9 cellular contexts compared by ENCODE assay signal in the genomic region with DNA sequence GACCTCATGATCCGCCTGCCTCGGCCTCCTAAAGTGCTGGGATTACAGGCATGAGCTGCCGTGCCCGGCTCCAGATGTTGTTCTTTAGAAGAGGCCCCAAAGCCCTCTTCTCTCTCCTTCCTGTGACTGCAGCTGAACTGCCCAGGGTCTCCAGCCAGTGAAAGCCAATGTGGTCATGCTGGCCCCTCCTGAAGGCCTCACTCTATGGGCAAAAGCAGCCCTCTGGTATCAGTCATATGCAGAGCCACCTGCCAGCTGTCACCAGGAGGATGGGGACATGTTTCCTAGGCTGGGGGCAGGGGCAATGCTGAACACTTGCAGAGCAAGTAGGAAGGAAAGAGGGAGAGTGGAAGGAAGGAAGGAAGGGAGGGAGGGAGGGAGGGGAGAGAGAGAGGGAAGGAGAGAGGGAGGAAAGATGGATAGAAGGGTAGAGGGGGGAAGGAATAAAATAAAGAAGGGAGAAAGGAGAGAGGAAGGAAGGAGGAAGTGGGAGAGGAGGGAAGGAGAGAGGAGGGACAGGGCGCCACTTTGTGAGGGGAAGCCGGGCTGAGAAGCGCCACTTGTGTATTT. TPM values are rescaled to one million over a fixed set of nuclear protein-coding genes. Genes with fewer than 3 reads are reported as not detected.
DNase-seq lines count a peak whose midpoint lies in the region; ATAC-seq, FAIRE-seq and TF ChIP-seq lines count a peak whose summit lies in the region.
"Had no signal": no experiment of that assay in that cellular context is flagged by ENCODE, and none has a peak within 500 bp of the region (broad histone marks: within the 10 kb centered on the region; RNA-seq: fewer than 3 reads in every experiment).

No MANE protein-coding gene starts in this region.

- in situ Hi-C loops in K562 (cut with MboI) = no loop called here

- H3K27ac ChIP-seq in heart right ventricle = peak overlapping the region; percentile 49 to 96 (median 90)
- H3K27ac ChIP-seq in K562 (ENCODE audit: extremely low read depth, low read depth, low read length) = no peak overlapping the region
- H3K27ac ChIP-seq in muscle layer of duodenum (ENCODE audit: low read length) = peak overlapping the region; percentile 67
- H3K27ac ChIP-seq: epithelial cell of prostate had no signal

- no peaks in the 10 kb centered on the region for H3K9me1 ChIP-seq in K562 (ENCODE audit: control insufficient read depth, insufficient read depth, low read length)

- FAIRE-seq in K562 (lab: Jason Lieb, UNC) = no peak

- WGBS in heart right ventricle, 2 donors = 54 to 63% methylated on average over 7 of the region's 7 CpGs
- 71% methylated on average over 7 of the region's 7 CpGs for WGBS in K562 (ENCODE audit: insufficient coverage, low coverage, missing lambda C conversion rate)

- peak in 3 of 8 donors; percentile 0 to 6 (median 1) for ATAC-seq in heart right ventricle
- ATAC-seq in K562 = no peak
- ATAC-seq in left lobe of liver = no peak

- no peaks in the 10 kb centered on the region for H3K27me3 Mint-ChIP-seq in type B pancreatic cell

- TF ChIP-seq CTCF in heart right ventricle (IDR thresholded peaks at IDR 0.05) (no peak), K562 (IDR thresholded peaks at IDR 0.05 in 2 of 3, conservative IDR thresholded peaks at IDR 0.05 in 1 of 3; ENCODE audit: insufficient read depth in 2 of 3, low read depth in 1 of 3, low read length in 3 of 3) (no peak), type B pancreatic cell (conservative IDR thresholded peaks at IDR 0.05) (no peak)

- no peaks in the 10 kb centered on the region for H3K79me2 ChIP-seq in K562 (ENCODE audit: control insufficient read depth, insufficient read depth, low read length)

- no peaks in the 10 kb centered on the region for H3K36me3 ChIP-seq in heart right ventricle
- no peaks in the 10 kb centered on the region for H3K36me3 ChIP-seq in K562 (ENCODE audit: control insufficient read depth, insufficient read depth, low read length)
- no peaks in the 10 kb centered on the region for H3K36me3 ChIP-seq in muscle layer of duodenum (ENCODE audit: control insufficient read depth in 1 of 2, insufficient read depth in 2 of 2, low read length in 2 of 2)

- intact Hi-C loops in heart right ventricle (cut with DNase I) (loop anchor here in 2 of 10 donors (2.0 to 5.0 kb wide), 3 partner anchors 19 to 38 kb away; partner anchors contain the start of gene SOCS3 (in 1 of the 2)), cardiac septum (cut with DNase I) (no loop called here), K562 (cut with micrococcal nuclease) (no loop called here), head of caudate nucleus (cut with DNase I) (no loop called here)

- H3K4me3 Mint-ChIP-seq in type B pancreatic cell = peak overlapping the region; percentile 72

- H3K9me3 Mint-ChIP-seq in type B pancreatic cell = no peaks in the 10 kb centered on the region

- H3K9me3 ChIP-seq in heart right ventricle (no peaks in the 10 kb centered on the region), K562 (replicated peaks; ENCODE audit: control insufficient read depth, insufficient read depth, low read depth, low read length) (no peaks in the 10 kb centered on the region), muscle layer of duodenum (ENCODE audit: control insufficient read depth in 1 of 2, low read length in 2 of 2) (no peaks in the 10 kb centered on the region)

- peaks cover 16% of the 10 kb centered on the region for H3K4me1 Mint-ChIP-seq in type B pancreatic cell (ENCODE audit: unreplicated experiment)

- peaks cover 23 to 52% (median 41%) of the 10 kb centered on the region in 9 donors for H3K4me1 ChIP-seq in heart right ventricle
- peaks cover 3 to 20% of the 10 kb centered on the region in 2 experiments; a peak in 4 of 5 replicates for H3K4me1 ChIP-seq in K562 (replicated peaks in 1 of 2; ENCODE audit: control insufficient read depth in 2 of 2, insufficient read depth in 2 of 2, low read length in 2 of 2)
- H3K4me1 ChIP-seq in muscle layer of duodenum (ENCODE audit: control insufficient read depth in 1 of 2, insufficient read depth in 2 of 2, low read length in 2 of 2) = peaks cover 3 to 4% of the 10 kb centered on the region in 2 donors

- BruUV-seq in K562 (replicated peaks; lab: Mats Ljungman, UMichigan) = no TSS peak

- H4K20me1 ChIP-seq in K562 (replicated peaks; ENCODE audit: control insufficient read depth, insufficient read depth, low read length) = no peaks in the 10 kb centered on the region

- no peak for TF ChIP-seq EP300 in K562 (IDR thresholded peaks at IDR 0.05; ENCODE audit: low read length)

- no peaks in the 10 kb centered on the region for H3K36me3 Mint-ChIP-seq in type B pancreatic cell

- H3K4me2 ChIP-seq in K562 (ENCODE audit: insufficient read depth, low read length) = no peak overlapping the region

- POLR2A ChIA-PET in K562 (lab: Yijun Ruan, JAX) = no interaction called here

- DNase-seq in heart right ventricle (no peak), cardiac septum (ENCODE audit: low spot score) (no peak), K562 (ENCODE audit: extremely low read depth in 1 of 4, low spot score in 3 of 4) (no peak), type B pancreatic cell (ENCODE audit: extremely low spot score, unreplicated experiment) (no peak), left lobe of liver (ENCODE audit: low spot score) (no peak), head of caudate nucleus (no peak)
- DNase-seq in stimulated activated CD4-positive, alpha-beta T cell treated with anti-CD3 and anti-CD28 coated beads, Interleukin-1b, Interleukin-23, amount 100 ng/mL, for 48 hours = no peak

- no peak for TF ChIP-seq RAD21 in K562 (CRISPR knock-in tag; conservative IDR thresholded peaks at IDR 0.05 in 1 of 2, IDR thresholded peaks at IDR 0.05 in 1 of 2)

- H3K9ac ChIP-seq in K562 (ENCODE audit: insufficient read depth in 1 of 2, low read depth in 2 of 2, low read length in 2 of 2) = no peak overlapping the region

- CTCF ChIA-PET in K562 (lab: Yijun Ruan, JAX; ENCODE audit: low intra/inter-chr PET ratio) = no interaction called here

- peak overlapping the region; percentile 15; the same call in 1 of the 2 replicates for H2AFZ ChIP-seq in K562 (ENCODE audit: low read depth, low read length)

- H3K27ac Mint-ChIP-seq in type B pancreatic cell = peak overlapping the region; percentile 66

- H3K4me3 ChIP-seq in heart right ventricle (peak overlapping the region in 4 of 10 donors; percentile 10 to 30 (median 20)), K562 (no peak overlapping the region), muscle layer of duodenum (ENCODE audit: low read depth in 1 of 2, low read length in 2 of 2) (no peak overlapping the region)

- no peak for TF ChIP-seq POLR2A in K562 (conservative IDR thresholded peaks at IDR 0.05)

- H3K27me3 ChIP-seq in heart right ventricle = no peaks in the 10 kb centered on the region
- H3K27me3 ChIP-seq in K562 (ENCODE audit: control insufficient read depth in 2 of 2, insufficient read depth in 2 of 2, low read length in 2 of 2) = no peaks in the 10 kb centered on the region
- no peaks in the 10 kb centered on the region for H3K27me3 ChIP-seq in muscle layer of duodenum (ENCODE audit: low read depth, low read length)

RNA-seq across cellular contexts. Expression of gene SOCS3, which starts 36.0 kb away (rescaled TPM):
- total RNA-seq in heart right ventricle (100 to 1,000 TPM in 2 of 10 donors, 10 to 100 TPM in 6, 1 to 10 TPM in 2; 7.7 to 189 (median 17.0) TPM), cardiac septum (49.9 TPM), K562 (2014; rRNA removed) (37.3 and 38.9 TPM in 2 replicates), K562 (2014; rRNA removed; fragmentation: Illumina TruSeq; extraction: Trizol) (13.7 and 14.4 TPM in 2 replicates), K562 (2015; rRNA removed; fragmentation: Illumina TruSeq; extraction: Trizol) (10.9 and 12.3 TPM in 2 replicates), K562 (2021) (30.7 and 36.8 TPM in 2 replicates), type B pancreatic cell (ENCODE audit: low replicate concordance) (16.9 and 21.1 TPM in 2 replicates), left lobe of liver (2.7 TPM)
- polyA plus RNA-seq in heart right ventricle (10 to 100 TPM; 13.5 to 30.2 TPM), K562 (2011; rRNA removed) (12.7 and 17.9 TPM in 2 replicates), K562 (2014; fragmentation: Illumina TruSeq; extraction: Trizol) (12.5 and 19.4 TPM in 2 replicates), K562 (2014; fragmentation: Nextera tagmentation; extraction: Ambion mirVana) (under 1 TPM; 0.56 to 0.92 TPM), K562 (2014; rRNA removed) (17.5 and 21.9 TPM in 2 replicates)
- total RNA-seq in K562 (2011; cell fraction: chromatin; rRNA removed; ENCODE audit: low replicate concordance) = 20.8 and 58.5 TPM in 2 replicates
- total RNA-seq in K562 (2011; cell fraction: nucleolus; rRNA removed) = 62.9 and 64.2 TPM in 2 replicates
- 32.2 and 39.5 TPM in 2 replicates for total RNA-seq in K562 (2011; cell fraction: nucleoplasm; rRNA removed)
- polyA plus RNA-seq in K562 (2011; cell fraction: cytosol; rRNA removed) = 12.3 and 31.5 TPM in 2 replicates
- 26.9 and 59.7 TPM in 2 replicates for polyA plus RNA-seq in K562 (2011; cell fraction: nucleus; rRNA removed)
- polyA plus RNA-seq in K562 (2012) = 8.8 and 9.6 TPM in 2 replicates
- polyA minus RNA-seq in K562 (2011; rRNA and poly(A)+ RNA removed) = 12.4 and 23.2 TPM in 2 replicates
- 22.2 and 30.9 TPM in 2 replicates for polyA minus RNA-seq in K562 (2011; cell fraction: cytosol; rRNA and poly(A)+ RNA removed)
- 23.3 and 27.7 TPM in 2 replicates for polyA minus RNA-seq in K562 (2011; cell fraction: nucleus; rRNA and poly(A)+ RNA removed)

RNA-seq across cellular contexts. Expression of gene PGS1, which starts 54.5 kb away (rescaled TPM):
- total RNA-seq in heart right ventricle = 10 to 100 TPM; 14.7 to 28.4 (median 17.1) TPM
- polyA plus RNA-seq in heart right ventricle = 10 to 100 TPM; 18.5 to 18.7 TPM
- 22.1 TPM for total RNA-seq in cardiac septum
- 72.8 and 169 TPM in 2 replicates for total RNA-seq in K562 (2011; cell fraction: chromatin; rRNA removed; ENCODE audit: low replicate concordance)
- total RNA-seq in K562 (2011; cell fraction: nucleolus; rRNA removed) = 88.1 and 96.7 TPM in 2 replicates
- 70.5 and 71.8 TPM in 2 replicates for total RNA-seq in K562 (2011; cell fraction: nucleoplasm; rRNA removed)
- 24.0 and 33.4 TPM in 2 replicates for total RNA-seq in K562 (2014; rRNA removed)
- 10.7 and 14.0 TPM in 2 replicates for total RNA-seq in K562 (2014; rRNA removed; fragmentation: Illumina TruSeq; extraction: Trizol)
- total RNA-seq in K562 (2015; rRNA removed; fragmentation: Illumina TruSeq; extraction: Trizol) = 16.9 and 20.3 TPM in 2 replicates
- total RNA-seq in K562 (2021) = 33.5 and 38.4 TPM in 2 replicates
- polyA plus RNA-seq in K562 (2011; rRNA removed) = 39.4 and 43.6 TPM in 2 replicates
- 36.4 and 45.7 TPM in 2 replicates for polyA plus RNA-seq in K562 (2011; cell fraction: cytosol; rRNA removed)
- polyA plus RNA-seq in K562 (2011; cell fraction: nucleus; rRNA removed) = 113 and 149 TPM in 2 replicates
- polyA plus RNA-seq in K562 (2012) = 24.6 and 37.9 TPM in 2 replicates
- polyA plus RNA-seq in K562 (2014; fragmentation: Illumina TruSeq; extraction: Trizol) = 22.3 and 27.0 TPM in 2 replicates
- polyA plus RNA-seq in K562 (2014; fragmentation: Nextera tagmentation; extraction: Ambion mirVana) = 1 to 10 TPM; 1.3 to 1.8 TPM
- polyA plus RNA-seq in K562 (2014; rRNA removed) = 29.7 and 36.0 TPM in 2 replicates
- 23.3 and 26.9 TPM in 2 replicates for polyA minus RNA-seq in K562 (2011; rRNA and poly(A)+ RNA removed)
- 30.8 and 30.9 TPM in 2 replicates for polyA minus RNA-seq in K562 (2011; cell fraction: cytosol; rRNA and poly(A)+ RNA removed)
- 40.8 and 57.1 TPM in 2 replicates for polyA minus RNA-seq in K562 (2011; cell fraction: nucleus; rRNA and poly(A)+ RNA removed)
- total RNA-seq in type B pancreatic cell (ENCODE audit: low replicate concordance) = 44.7 and 54.8 TPM in 2 replicates
- 9.1 TPM for total RNA-seq in left lobe of liver
